Comparison of ENCODE assay signal across 2 cellular contexts in the genomic region with DNA sequence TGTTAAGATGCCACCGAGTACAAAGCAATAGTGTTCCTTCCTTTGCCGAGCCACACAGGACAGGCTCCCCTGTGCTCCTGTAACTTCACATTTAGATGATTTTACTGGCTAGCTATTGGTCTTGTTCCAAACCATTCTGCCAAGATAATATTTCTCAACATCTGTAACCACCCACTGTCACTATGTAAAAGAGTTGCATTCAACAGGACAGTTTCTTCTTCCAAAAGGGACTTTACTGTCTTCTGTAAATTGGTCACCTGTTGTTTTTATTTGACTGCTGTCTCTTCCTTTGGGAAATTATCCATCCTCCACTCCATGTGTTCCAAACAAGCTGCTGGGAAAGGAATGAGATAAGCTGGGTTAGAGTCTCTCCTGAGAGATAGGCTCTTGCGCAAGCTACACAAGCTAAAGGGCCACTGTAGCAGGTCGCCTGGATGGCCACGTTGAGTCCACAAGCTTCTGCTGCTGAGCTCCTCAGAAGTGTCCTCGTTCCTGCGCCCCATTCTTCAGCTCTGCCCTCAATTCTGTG.
TF ChIP-seq lines count a peak whose summit lies in the region.

No MANE protein-coding gene starts in this region.

TF ChIP-seq in Ishikawa, 13 proteins besides CTCF, POLR2A, EP300 and RAD21:
- TF ChIP-seq ZBTB7A (IDR thresholded peaks at IDR 0.05; ENCODE audit: low read depth) (no peak), TAF1 (IDR thresholded peaks at IDR 0.05; ENCODE audit: low read depth) (no peak), CEBPB (IDR thresholded peaks at IDR 0.05) (peak; percentile 72)
- TF ChIP-seq, protein P1, sequence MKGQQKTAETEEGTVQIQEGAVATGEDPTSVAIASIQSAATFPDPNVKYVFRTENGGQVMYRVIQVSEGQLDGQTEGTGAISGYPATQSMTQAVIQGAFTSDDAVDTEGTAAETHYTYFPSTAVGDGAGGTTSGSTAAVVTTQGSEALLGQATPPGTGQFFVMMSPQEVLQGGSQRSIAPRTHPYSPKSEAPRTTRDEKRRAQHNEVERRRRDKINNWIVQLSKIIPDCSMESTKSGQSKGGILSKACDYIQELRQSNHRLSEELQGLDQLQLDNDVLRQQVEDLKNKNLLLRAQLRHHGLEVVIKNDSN (IDR thresholded peaks at IDR 0.05): no peak

TF ChIP-seq in K562, 482 proteins besides CTCF, POLR2A, EP300 and RAD21:
- TF ChIP-seq SMARCA4 (IDR thresholded peaks at IDR 0.05): peak; percentile 39; the same call in 1 of the 2 replicates
- TF ChIP-seq EHMT2 (IDR thresholded peaks at IDR 0.05): 0 out of 2 replicates have a peak, but pooled peaks have one; percentile 34
- peak; percentile 36; the same call in 1 of the 2 replicates for TF ChIP-seq CBFA2T3 (IDR thresholded peaks at IDR 0.05)
- peak; percentile 98 for TF ChIP-seq CEBPB (tag; IDR thresholded peaks at IDR 0.05)
- TF ChIP-seq ARID1B (IDR thresholded peaks at IDR 0.05): peak; percentile 32
- 0 out of 2 replicates have a peak, but pooled peaks have one; percentile 13 for TF ChIP-seq CTBP1 (IDR thresholded peaks at IDR 0.05; ENCODE audit: borderline replicate concordance)
- TF ChIP-seq, protein P2, sequence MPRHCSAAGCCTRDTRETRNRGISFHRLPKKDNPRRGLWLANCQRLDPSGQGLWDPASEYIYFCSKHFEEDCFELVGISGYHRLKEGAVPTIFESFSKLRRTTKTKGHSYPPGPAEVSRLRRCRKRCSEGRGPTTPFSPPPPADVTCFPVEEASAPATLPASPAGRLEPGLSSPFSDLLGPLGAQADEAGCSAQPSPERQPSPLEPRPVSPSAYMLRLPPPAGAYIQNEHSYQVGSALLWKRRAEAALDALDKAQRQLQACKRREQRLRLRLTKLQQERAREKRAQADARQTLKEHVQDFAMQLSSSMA (CRISPR knock-in tag; IDR thresholded peaks at IDR 0.05): no peak
- no peak for TF ChIP-seq STAT5B (CRISPR knock-in tag; IDR thresholded peaks at IDR 0.05)
- peak; percentile 50 to 59; a peak in 3 of 4 replicates for TF ChIP-seq NRF1 (conservative IDR thresholded peaks at IDR 0.05 in 1 of 2, IDR thresholded peaks at IDR 0.05 in 1 of 2)
- 0 out of 4 replicates have a peak, but pooled peaks of 1 of the 2 experiments have one; percentile 9 for TF ChIP-seq TRIM24 (IDR thresholded peaks at IDR 0.05)
- TF ChIP-seq, protein P3, sequence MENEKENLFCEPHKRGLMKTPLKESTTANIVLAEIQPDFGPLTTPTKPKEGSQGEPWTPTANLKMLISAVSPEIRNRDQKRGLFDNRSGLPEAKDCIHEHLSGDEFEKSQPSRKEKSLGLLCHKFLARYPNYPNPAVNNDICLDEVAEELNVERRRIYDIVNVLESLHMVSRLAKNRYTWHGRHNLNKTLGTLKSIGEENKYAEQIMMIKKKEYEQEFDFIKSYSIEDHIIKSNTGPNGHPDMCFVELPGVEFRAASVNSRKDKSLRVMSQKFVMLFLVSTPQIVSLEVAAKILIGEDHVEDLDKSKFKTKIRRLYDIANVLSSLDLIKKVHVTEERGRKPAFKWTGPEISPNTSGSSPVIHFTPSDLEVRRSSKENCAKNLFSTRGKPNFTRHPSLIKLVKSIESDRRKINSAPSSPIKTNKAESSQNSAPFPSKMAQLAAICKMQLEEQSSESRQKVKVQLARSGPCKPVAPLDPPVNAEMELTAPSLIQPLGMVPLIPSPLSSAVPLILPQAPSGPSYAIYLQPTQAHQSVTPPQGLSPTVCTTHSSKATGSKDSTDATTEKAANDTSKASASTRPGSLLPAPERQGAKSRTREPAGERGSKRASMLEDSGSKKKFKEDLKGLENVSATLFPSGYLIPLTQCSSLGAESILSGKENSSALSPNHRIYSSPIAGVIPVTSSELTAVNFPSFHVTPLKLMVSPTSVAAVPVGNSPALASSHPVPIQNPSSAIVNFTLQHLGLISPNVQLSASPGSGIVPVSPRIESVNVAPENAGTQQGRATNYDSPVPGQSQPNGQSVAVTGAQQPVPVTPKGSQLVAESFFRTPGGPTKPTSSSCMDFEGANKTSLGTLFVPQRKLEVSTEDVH (IDR thresholded peaks at IDR 0.05; ENCODE audit: low read depth, partially characterized antibody): no peak
- TF ChIP-seq ARID2 (IDR thresholded peaks at IDR 0.05): no peak
- TF ChIP-seq NFIC (IDR thresholded peaks at IDR 0.05): 0 out of 2 replicates have a peak, but pooled peaks have one; percentile 12
- TF ChIP-seq CHD4 (IDR thresholded peaks at IDR 0.05; ENCODE audit: insufficient read depth, insufficient replicate concordance, low read depth, low read length, poor library complexity, severe bottlenecking): no peak
- TF ChIP-seq HOXB6 (CRISPR knock-in tag; IDR thresholded peaks at IDR 0.05; ENCODE audit: borderline replicate concordance): no peak
- TF ChIP-seq, protein P4, sequence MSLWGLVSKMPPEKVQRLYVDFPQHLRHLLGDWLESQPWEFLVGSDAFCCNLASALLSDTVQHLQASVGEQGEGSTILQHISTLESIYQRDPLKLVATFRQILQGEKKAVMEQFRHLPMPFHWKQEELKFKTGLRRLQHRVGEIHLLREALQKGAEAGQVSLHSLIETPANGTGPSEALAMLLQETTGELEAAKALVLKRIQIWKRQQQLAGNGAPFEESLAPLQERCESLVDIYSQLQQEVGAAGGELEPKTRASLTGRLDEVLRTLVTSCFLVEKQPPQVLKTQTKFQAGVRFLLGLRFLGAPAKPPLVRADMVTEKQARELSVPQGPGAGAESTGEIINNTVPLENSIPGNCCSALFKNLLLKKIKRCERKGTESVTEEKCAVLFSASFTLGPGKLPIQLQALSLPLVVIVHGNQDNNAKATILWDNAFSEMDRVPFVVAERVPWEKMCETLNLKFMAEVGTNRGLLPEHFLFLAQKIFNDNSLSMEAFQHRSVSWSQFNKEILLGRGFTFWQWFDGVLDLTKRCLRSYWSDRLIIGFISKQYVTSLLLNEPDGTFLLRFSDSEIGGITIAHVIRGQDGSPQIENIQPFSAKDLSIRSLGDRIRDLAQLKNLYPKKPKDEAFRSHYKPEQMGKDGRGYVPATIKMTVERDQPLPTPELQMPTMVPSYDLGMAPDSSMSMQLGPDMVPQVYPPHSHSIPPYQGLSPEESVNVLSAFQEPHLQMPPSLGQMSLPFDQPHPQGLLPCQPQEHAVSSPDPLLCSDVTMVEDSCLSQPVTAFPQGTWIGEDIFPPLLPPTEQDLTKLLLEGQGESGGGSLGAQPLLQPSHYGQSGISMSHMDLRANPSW (CRISPR knock-in tag; IDR thresholded peaks at IDR 0.05): no peak
- TF ChIP-seq CXXC5 (CRISPR knock-in tag; IDR thresholded peaks at IDR 0.05): 0 out of 2 replicates have a peak, but pooled peaks have one; percentile 11
- TF ChIP-seq CREB1 (IDR thresholded peaks at IDR 0.05): no peak
- TF ChIP-seq CREB1 (CRISPR knock-in tag; IDR thresholded peaks at IDR 0.05): no peak
- TF ChIP-seq, protein P5, sequence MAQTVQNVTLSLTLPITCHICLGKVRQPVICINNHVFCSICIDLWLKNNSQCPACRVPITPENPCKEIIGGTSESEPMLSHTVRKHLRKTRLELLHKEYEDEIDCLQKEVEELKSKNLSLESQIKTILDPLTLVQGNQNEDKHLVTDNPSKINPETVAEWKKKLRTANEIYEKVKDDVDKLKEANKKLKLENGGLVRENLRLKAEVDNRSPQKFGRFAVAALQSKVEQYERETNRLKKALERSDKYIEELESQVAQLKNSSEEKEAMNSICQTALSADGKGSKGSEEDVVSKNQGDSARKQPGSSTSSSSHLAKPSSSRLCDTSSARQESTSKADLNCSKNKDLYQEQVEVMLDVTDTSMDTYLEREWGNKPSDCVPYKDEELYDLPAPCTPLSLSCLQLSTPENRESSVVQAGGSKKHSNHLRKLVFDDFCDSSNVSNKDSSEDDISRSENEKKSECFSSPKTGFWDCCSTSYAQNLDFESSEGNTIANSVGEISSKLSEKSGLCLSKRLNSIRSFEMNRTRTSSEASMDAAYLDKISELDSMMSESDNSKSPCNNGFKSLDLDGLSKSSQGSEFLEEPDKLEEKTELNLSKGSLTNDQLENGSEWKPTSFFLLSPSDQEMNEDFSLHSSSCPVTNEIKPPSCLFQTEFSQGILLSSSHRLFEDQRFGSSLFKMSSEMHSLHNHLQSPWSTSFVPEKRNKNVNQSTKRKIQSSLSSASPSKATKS (CRISPR knock-in tag; IDR thresholded peaks at IDR 0.05): no peak
- no peak for TF ChIP-seq PRMT5 (CRISPR knock-in tag; IDR thresholded peaks at IDR 0.05)
- TF ChIP-seq DPF2 (IDR thresholded peaks at IDR 0.05): peak; percentile 29; the same call in 1 of the 2 replicates
- peak; percentile 80 for TF ChIP-seq CEBPG (CRISPR knock-in tag; IDR thresholded peaks at IDR 0.05)
- peak; percentile 78 to 91 for TF ChIP-seq CEBPG (tag; conservative IDR thresholded peaks at IDR 0.05 in 1 of 2, IDR thresholded peaks at IDR 0.05 in 1 of 2)
- TF ChIP-seq EGR1 (conservative IDR thresholded peaks at IDR 0.05): no peak
